ENCODE assay signal across 16 cellular contexts in the genomic region with DNA sequence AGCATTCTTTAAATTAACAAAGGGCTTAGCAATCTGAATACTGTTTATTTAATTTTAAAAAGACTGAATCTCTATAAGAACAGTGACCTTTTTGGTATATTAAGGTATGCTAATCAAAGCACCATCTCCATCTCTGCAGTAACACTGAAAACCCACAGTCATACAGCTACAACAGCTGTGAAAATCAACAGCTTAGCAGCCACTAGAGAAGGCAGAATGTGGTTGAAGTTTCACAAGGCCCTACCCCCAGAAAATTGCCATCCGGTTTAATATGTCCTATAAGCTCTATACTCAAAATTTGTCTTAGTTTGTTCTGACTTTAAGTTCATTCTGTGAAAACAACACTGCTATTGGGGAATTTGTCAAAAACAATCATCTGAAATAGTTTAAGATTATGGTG.
"Had no signal": no experiment of that assay in that cellular context is flagged by ENCODE, and none has a peak within 500 bp of the region (broad histone marks: within the 10 kb centered on the region; RNA-seq: fewer than 3 reads in every experiment).

No MANE protein-coding gene starts in this region.

- H3K27ac Mint-ChIP-seq: nephron; neural progenitor cell; progenitor cell of endocrine pancreas; stimulated activated naive CD8-positive, alpha-beta T cell treated with anti-CD3 and anti-CD28 coated beads, Interleukin-15, amount 100 ng/mL, for 72 hours had no signal

- H3K9me3 Mint-ChIP-seq: nephron; neural progenitor cell; stimulated activated naive CD8-positive, alpha-beta T cell treated with anti-CD3 and anti-CD28 coated beads, Interleukin-15, amount 100 ng/mL, for 72 hours had no signal

- H3K4me3 Mint-ChIP-seq: nephron; neural progenitor cell; stimulated activated naive CD8-positive, alpha-beta T cell treated with anti-CD3 and anti-CD28 coated beads, Interleukin-15, amount 100 ng/mL, for 72 hours had no signal

- H3K27me3 Mint-ChIP-seq: progenitor cell of endocrine pancreas; stimulated activated naive CD8-positive, alpha-beta T cell treated with anti-CD3 and anti-CD28 coated beads, Interleukin-15, amount 100 ng/mL, for 72 hours had no signal

- DNase-seq: cortex of kidney; hypothalamus; left ventricle myocardium superior; lower lobe of right lung; right lobe of liver; stimulated activated CD4-positive, alpha-beta T cell treated with anti-CD3 and anti-CD28 coated beads, Interleukin-12 subunit alpha, Interleukin-12 subunit beta, amount 100 ng/mL, for 4 hours; stimulated activated CD4-positive, alpha-beta T cell treated with anti-CD3 and anti-CD28 coated beads, Interleukin-1b, Interleukin-23, amount 100 ng/mL, for 48 hours; stimulated activated CD4-positive, alpha-beta T cell treated with anti-CD3 and anti-CD28 coated beads, Interleukin-4, amount 100 ng/mL, for 1 hour; stimulated activated CD8-positive, alpha-beta memory T cell treated with anti-CD3 and anti-CD28 coated beads, Interleukin-4, amount 100 ng/mL, for 48 hours; stimulated activated naive CD4-positive, alpha-beta T cell; stimulated activated naive CD8-positive, alpha-beta T cell treated with anti-CD3 and anti-CD28 coated beads, Interleukin-15, amount 100 ng/mL, for 72 hours; thyroid gland; trophoblast cell had no signal

- H3K36me3 Mint-ChIP-seq: neural progenitor cell had no signal

- H3K4me1 Mint-ChIP-seq: neural progenitor cell; stimulated activated naive CD8-positive, alpha-beta T cell treated with anti-CD3 and anti-CD28 coated beads, Interleukin-15, amount 100 ng/mL, for 72 hours had no signal

- ATAC-seq: left ventricle myocardium superior; lower lobe of right lung; right lobe of liver; stimulated activated naive CD8-positive, alpha-beta T cell treated with anti-CD3 and anti-CD28 coated beads, Interleukin-15, amount 100 ng/mL, for 72 hours had no signal
